1 cellular context compared by ENCODE assay signal in the genomic region with DNA sequence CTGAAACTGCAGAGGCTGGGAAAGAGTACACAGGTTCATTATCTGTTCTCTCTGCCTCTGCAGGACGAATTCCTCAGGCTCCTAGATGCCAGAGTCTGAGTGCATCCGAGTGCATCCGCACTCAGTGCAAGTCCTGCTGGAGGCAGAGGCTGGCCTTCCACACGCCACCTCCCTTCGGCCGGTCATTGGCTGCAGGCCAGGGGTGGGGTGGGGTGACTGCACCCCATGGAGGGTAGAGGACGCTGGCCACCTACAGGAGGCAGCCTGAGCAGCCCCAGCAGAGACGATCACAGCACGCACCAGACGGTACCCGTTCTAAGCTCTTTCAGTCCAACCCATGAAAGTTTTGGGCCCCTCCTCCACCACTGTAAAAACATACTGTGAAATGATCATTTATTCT.
TF ChIP-seq lines count a peak whose summit lies in the region.

No MANE protein-coding gene starts in this region.

TF ChIP-seq in HEK293, 187 proteins besides CTCF, POLR2A, EP300 and RAD21 (continued from another document):
- TF ChIP-seq, protein P1, sequence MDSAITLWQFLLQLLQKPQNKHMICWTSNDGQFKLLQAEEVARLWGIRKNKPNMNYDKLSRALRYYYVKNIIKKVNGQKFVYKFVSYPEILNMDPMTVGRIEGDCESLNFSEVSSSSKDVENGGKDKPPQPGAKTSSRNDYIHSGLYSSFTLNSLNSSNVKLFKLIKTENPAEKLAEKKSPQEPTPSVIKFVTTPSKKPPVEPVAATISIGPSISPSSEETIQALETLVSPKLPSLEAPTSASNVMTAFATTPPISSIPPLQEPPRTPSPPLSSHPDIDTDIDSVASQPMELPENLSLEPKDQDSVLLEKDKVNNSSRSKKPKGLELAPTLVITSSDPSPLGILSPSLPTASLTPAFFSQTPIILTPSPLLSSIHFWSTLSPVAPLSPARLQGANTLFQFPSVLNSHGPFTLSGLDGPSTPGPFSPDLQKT (IDR thresholded peaks at IDR 0.05; ENCODE audit: borderline replicate concordance, low read depth, low read length), result no peak
- no peak for TF ChIP-seq ZNF311 (tag by site-specific recombination; IDR thresholded peaks at IDR 0.05; ENCODE audit: borderline replicate concordance)
- TF ChIP-seq, protein P2, sequence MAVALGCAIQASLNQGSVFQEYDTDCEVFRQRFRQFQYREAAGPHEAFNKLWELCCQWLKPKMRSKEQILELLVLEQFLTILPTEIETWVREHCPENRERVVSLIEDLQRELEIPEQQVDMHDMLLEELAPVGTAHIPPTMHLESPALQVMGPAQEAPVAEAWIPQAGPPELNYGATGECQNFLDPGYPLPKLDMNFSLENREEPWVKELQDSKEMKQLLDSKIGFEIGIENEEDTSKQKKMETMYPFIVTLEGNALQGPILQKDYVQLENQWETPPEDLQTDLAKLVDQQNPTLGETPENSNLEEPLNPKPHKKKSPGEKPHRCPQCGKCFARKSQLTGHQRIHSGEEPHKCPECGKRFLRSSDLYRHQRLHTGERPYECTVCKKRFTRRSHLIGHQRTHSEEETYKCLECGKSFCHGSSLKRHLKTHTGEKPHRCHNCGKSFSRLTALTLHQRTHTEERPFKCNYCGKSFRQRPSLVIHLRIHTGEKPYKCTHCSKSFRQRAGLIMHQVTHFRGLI (tag by site-specific recombination; IDR thresholded peaks at IDR 0.05), result no peak
- peak; percentile 46 for TF ChIP-seq GLIS1 (tag by site-specific recombination; IDR thresholded peaks at IDR 0.05)
- TF ChIP-seq ZNF157 (tag by site-specific recombination; IDR thresholded peaks at IDR 0.05), result no peak
- peak; percentile 78 for TF ChIP-seq GLIS2 (tag by site-specific recombination; IDR thresholded peaks at IDR 0.05)
- no peak for TF ChIP-seq ZNF610 (tag by site-specific recombination; IDR thresholded peaks at IDR 0.05; ENCODE audit: borderline replicate concordance)
- TF ChIP-seq ZNF521 (tag by site-specific recombination; IDR thresholded peaks at IDR 0.05), result no peak
- TF ChIP-seq, protein P3, sequence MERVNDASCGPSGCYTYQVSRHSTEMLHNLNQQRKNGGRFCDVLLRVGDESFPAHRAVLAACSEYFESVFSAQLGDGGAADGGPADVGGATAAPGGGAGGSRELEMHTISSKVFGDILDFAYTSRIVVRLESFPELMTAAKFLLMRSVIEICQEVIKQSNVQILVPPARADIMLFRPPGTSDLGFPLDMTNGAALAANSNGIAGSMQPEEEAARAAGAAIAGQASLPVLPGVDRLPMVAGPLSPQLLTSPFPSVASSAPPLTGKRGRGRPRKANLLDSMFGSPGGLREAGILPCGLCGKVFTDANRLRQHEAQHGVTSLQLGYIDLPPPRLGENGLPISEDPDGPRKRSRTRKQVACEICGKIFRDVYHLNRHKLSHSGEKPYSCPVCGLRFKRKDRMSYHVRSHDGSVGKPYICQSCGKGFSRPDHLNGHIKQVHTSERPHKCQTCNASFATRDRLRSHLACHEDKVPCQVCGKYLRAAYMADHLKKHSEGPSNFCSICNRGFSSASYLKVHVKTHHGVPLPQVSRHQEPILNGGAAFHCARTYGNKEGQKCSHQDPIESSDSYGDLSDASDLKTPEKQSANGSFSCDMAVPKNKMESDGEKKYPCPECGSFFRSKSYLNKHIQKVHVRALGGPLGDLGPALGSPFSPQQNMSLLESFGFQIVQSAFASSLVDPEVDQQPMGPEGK (tag by site-specific recombination; IDR thresholded peaks at IDR 0.05), result peak; percentile 68
- TF ChIP-seq ZNF423 (tag by site-specific recombination; IDR thresholded peaks at IDR 0.05), result no peak
- TF ChIP-seq ZNF501 (tag by site-specific recombination; IDR thresholded peaks at IDR 0.05), result no peak
- no peak for TF ChIP-seq ZNF626 (tag by site-specific recombination; IDR thresholded peaks at IDR 0.05)
- no peak for TF ChIP-seq GLI2 (tag by site-specific recombination; IDR thresholded peaks at IDR 0.05; ENCODE audit: borderline replicate concordance, low read depth)
- TF ChIP-seq SP7 (tag by site-specific recombination; IDR thresholded peaks at IDR 0.05), result no peak
- no peak for TF ChIP-seq BCL11A (tag by site-specific recombination; IDR thresholded peaks at IDR 0.05; ENCODE audit: low read depth)
- TF ChIP-seq ZNF600 (tag by site-specific recombination; IDR thresholded peaks at IDR 0.05), result peak; percentile 32; the same call in 1 of the 2 replicates
- TF ChIP-seq, protein P4, sequence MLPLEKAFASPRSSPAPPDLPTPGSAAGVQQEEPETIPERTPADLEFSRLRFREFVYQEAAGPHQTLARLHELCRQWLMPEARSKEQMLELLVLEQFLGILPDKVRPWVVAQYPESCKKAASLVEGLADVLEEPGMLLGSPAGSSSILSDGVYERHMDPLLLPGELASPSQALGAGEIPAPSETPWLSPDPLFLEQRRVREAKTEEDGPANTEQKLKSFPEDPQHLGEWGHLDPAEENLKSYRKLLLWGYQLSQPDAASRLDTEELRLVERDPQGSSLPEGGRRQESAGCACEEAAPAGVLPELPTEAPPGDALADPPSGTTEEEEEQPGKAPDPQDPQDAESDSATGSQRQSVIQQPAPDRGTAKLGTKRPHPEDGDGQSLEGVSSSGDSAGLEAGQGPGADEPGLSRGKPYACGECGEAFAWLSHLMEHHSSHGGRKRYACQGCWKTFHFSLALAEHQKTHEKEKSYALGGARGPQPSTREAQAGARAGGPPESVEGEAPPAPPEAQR (tag by site-specific recombination; IDR thresholded peaks at IDR 0.05), result no peak
- TF ChIP-seq, protein P5, sequence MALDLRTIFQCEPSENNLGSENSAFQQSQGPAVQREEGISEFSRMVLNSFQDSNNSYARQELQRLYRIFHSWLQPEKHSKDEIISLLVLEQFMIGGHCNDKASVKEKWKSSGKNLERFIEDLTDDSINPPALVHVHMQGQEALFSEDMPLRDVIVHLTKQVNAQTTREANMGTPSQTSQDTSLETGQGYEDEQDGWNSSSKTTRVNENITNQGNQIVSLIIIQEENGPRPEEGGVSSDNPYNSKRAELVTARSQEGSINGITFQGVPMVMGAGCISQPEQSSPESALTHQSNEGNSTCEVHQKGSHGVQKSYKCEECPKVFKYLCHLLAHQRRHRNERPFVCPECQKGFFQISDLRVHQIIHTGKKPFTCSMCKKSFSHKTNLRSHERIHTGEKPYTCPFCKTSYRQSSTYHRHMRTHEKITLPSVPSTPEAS (tag by site-specific recombination; IDR thresholded peaks at IDR 0.05), result no peak
TF ChIP-seq in HEK293: peak in this region for 7.
